Comparison of ENCODE assay signal across 8 cellular contexts in the genomic region with DNA sequence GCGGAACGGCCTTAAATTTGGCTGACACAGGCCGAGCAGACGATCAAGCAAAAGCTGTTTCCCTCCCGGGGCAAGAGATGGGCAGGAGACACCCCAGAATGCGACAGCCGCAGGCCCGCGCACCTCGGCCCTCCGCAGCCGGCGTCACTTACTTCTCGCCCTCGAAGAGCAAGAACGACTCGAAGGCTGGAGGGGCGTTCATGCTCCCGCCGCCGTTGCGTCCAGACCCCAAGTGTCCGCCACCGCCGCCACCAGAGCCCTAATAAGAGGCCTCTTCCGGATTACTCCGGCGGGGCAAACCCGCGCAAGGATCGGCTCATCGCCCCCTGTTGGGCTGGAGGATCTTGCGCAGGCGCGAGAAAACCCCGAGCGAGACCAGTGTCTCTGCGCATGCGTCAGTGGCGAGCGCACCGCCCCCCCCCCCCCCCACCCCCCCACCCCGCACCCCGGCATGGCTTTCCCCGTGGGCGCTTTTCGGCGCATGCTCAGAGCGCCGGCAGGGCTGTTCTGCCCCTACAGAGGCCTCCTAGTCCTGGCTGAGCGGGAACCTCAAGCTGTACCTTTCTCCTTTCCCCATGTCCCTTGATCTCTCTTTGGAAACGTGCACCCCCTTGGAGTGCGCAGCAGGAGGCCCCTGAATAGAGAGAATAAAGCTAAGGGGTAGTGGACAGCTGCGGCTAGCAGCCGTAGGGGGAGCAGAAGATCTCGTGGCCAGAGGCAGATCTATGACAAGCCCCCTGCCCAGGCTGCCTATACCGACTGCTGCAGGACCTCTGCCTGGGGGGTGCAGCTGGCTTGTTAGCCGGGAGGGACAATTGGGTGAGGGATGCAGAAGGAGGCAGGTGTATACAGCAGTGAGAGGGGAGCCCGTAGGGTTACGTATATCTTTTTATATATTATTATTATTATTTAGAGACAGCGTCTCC. TPM values are rescaled to one million over a fixed set of nuclear protein-coding genes. Genes with fewer than 3 reads are reported as not detected.
DNase-seq lines count a peak whose midpoint lies in the region; ATAC-seq and TF ChIP-seq lines count a peak whose summit lies in the region.
"Not testable (repeated sequence)": the region's sequence is repeated elsewhere in the genome, so short reads cannot be mapped to it uniquely, and the experiment has no call there.

A gene (minus strand): TSS at position 264 of the 926 bp plus-strand sequence. CDS start 62 bp downstream, at position 202.

- H3K9me3 ChIP-seq in WERI-Rb-1 (ENCODE audit: severe bottlenecking); heart right ventricle; osteoblast (ENCODE audit: low read depth, low read length): not testable (repeated sequence)

- intact Hi-C loops in heart right ventricle (cut with DNase I) = not testable (repeated sequence)

- H3K27ac ChIP-seq in WERI-Rb-1 = peak within 1 kb of the TSS; percentile 81
- H3K27ac ChIP-seq in heart right ventricle = peak within 1 kb of the TSS in 9 of 10 donors; percentile 66 to 86 (median 80)
- H3K27ac ChIP-seq in osteoblast (ENCODE audit: low read depth, low read length) = peak within 1 kb of the TSS; percentile 80

- H4K20me1 ChIP-seq in osteoblast (ENCODE audit: insufficient read depth, low read length) = not testable (repeated sequence)

- in situ Hi-C loops in astrocyte of the cerebellum (cut with HindIII; ENCODE audit: low sequenced_read_pairs) = not testable (repeated sequence)

- peak within 1 kb of the TSS; percentile 68 for H3K4me2 ChIP-seq in osteoblast (ENCODE audit: insufficient read depth, low read length)

- not testable (repeated sequence) for H3K27me3 ChIP-seq in WERI-Rb-1 (ENCODE audit: insufficient read depth, low read depth, severe bottlenecking); heart right ventricle; osteoblast (ENCODE audit: insufficient read depth, low read length)

- not testable (repeated sequence) for H3K4me1 ChIP-seq in heart right ventricle; osteoblast (ENCODE audit: insufficient read depth, low read length)

- peak; percentile 88 for ATAC-seq in GM21528 (IDR thresholded peaks at IDR 0.05; ENCODE audit: low FRiP score, unreplicated experiment)
- ATAC-seq in HG03558 (IDR thresholded peaks at IDR 0.05; ENCODE audit: extremely low read depth, unreplicated experiment) = peak; percentile 77
- ATAC-seq in heart right ventricle = peak; percentile 96 to 98 (median 97)

- H3K4me3 ChIP-seq in WERI-Rb-1 (ENCODE audit: low read depth, low read length) = peak within 1 kb of the TSS; percentile 73
- H3K4me3 ChIP-seq in astrocyte of the cerebellum (ENCODE audit: low read depth, low read length) = peak within 1 kb of the TSS; percentile 54
- peak within 1 kb of the TSS; percentile 55 to 99 (median 82) for H3K4me3 ChIP-seq in heart right ventricle
- peak within 1 kb of the TSS; percentile 73 for H3K4me3 ChIP-seq in osteoblast (ENCODE audit: insufficient read depth, low read length)

- not testable (repeated sequence) for H3K79me2 ChIP-seq in osteoblast (ENCODE audit: insufficient read depth, low read length)

- not testable (repeated sequence) for H3K36me3 ChIP-seq in WERI-Rb-1; heart right ventricle; osteoblast (ENCODE audit: insufficient read depth, low read length)

- peak; percentile 99 for DNase-seq in EL
- peak; percentile 99 for DNase-seq in WERI-Rb-1
- DNase-seq in astrocyte of the cerebellum (ENCODE audit: low read depth) = peak; percentile 76
- DNase-seq in heart right ventricle = peak; percentile 94 to 100
- DNase-seq in osteoblast (ENCODE audit: insufficient read length, low spot score, missing footprints) = not testable (repeated sequence)
- DNase-seq in stimulated activated CD8-positive, alpha-beta memory T cell treated with anti-CD3 and anti-CD28 coated beads, Interleukin-7, amount 100 ng/mL, for 48 hours (ENCODE audit: extremely low read depth in 1 of 2, low read depth in 1 of 2) = peak; percentile 93 to 99

- H2AFZ ChIP-seq in osteoblast (ENCODE audit: low read length) = peak within 1 kb of the TSS; percentile 61

- WGBS in heart right ventricle, 2 donors = 0 to 1% methylated on average over 45 to 49 of the region's 61 CpGs

- TF ChIP-seq CTCF in WERI-Rb-1 (IDR thresholded peaks at IDR 0.05; ENCODE audit: low read depth, low read length) (peak; percentile 55), astrocyte of the cerebellum (IDR thresholded peaks at IDR 0.05; ENCODE audit: low read depth, low read length, missing control alignments) (peak; percentile 42), heart right ventricle (IDR thresholded peaks at IDR 0.05) (peak; percentile 62 to 81 (median 67)), osteoblast (IDR thresholded peaks at IDR 0.05; ENCODE audit: extremely low read depth, low read depth, low read length) (peak; percentile 41)

RNA-seq across cellular contexts. Expression of the gene that starts here (rescaled TPM):
- total RNA-seq in heart right ventricle (10 to 100 TPM in 6 of 10 donors, 1 to 10 TPM in 4; 6.7 to 19.3 (median 12.1) TPM), osteoblast (23.9 and 44.2 TPM in 2 replicates)
- 100 to 1,000 TPM in 1 of 2 donors, 10 to 100 TPM in 1; 20.7 to 102 TPM for polyA plus RNA-seq in heart right ventricle
